Comparison of ENCODE assay signal across 15 cellular contexts in genomic region chr2:159133795-159134194, GRCh38.
A peak's percentile ranks its signal among the peaks of the same experiment; 100 is the strongest.
DNase-seq lines count a peak whose midpoint lies in the region; ATAC-seq, FAIRE-seq and TF ChIP-seq lines count a peak whose summit lies in the region.
"Had no signal": no experiment of that assay in that cellular context is flagged by ENCODE, and none has a peak within 500 bp of the region (broad histone marks: within the 10 kb centered on the region; RNA-seq: fewer than 3 reads in every experiment).

No MANE protein-coding gene starts in this region.

- TF ChIP-seq EP300 in K562 (IDR thresholded peaks at IDR 0.05; ENCODE audit: low read length) (no peak), HepG2 (IDR thresholded peaks at IDR 0.05; ENCODE audit: low read depth in 2 of 2, low read length in 2 of 2) (no peak), HepG2 (CRISPR knock-in tag; IDR thresholded peaks at IDR 0.05; ENCODE audit: borderline replicate concordance) (no peak)

- H3K27ac ChIP-seq in Karpas-422 (ENCODE audit: low read length) (no peak overlapping the region), K562 (ENCODE audit: extremely low read depth, low read depth, low read length) (no peak overlapping the region), HepG2 (ENCODE audit: extremely low read length, insufficient read depth, low read length) (no peak overlapping the region), body of pancreas (no peak overlapping the region)
- H3K27ac ChIP-seq: adrenal gland, PC-9 had no signal

- no peak for TF ChIP-seq POLR2A in K562 (conservative IDR thresholded peaks at IDR 0.05)
- no peak for TF ChIP-seq POLR2A in HepG2 (IDR thresholded peaks at IDR 0.05; ENCODE audit: insufficient read depth in 1 of 2, low read depth in 2 of 2, low read length in 2 of 2)
- TF ChIP-seq POLR2A in body of pancreas (IDR thresholded peaks at IDR 0.05) = no peak

- no peaks in the 10 kb centered on the region for H3K36me3 ChIP-seq in Karpas-422 (ENCODE audit: insufficient read depth, low read length)
- no peaks in the 10 kb centered on the region for H3K36me3 ChIP-seq in K562 (ENCODE audit: control insufficient read depth, insufficient read depth, low read length)
- no peaks in the 10 kb centered on the region for H3K36me3 ChIP-seq in HepG2 (replicated peaks in 1 of 2; ENCODE audit: control insufficient read depth in 1 of 2, insufficient read depth in 2 of 2, low read length in 2 of 2)
- H3K36me3 ChIP-seq in body of pancreas (replicated peaks in 1 of 2; ENCODE audit: insufficient read depth in 1 of 2, low read depth in 2 of 2) = no peaks in the 10 kb centered on the region
- H3K36me3 ChIP-seq: adrenal gland had no signal

- H3K4me1 ChIP-seq in Karpas-422 (ENCODE audit: low read length) (no peaks in the 10 kb centered on the region), K562 (replicated peaks in 1 of 2; ENCODE audit: control insufficient read depth in 2 of 2, insufficient read depth in 2 of 2, low read length in 2 of 2) (peaks cover 18 to 41% of the 10 kb centered on the region in 2 experiments), HepG2 (ENCODE audit: insufficient read depth, low read length) (no peaks in the 10 kb centered on the region), body of pancreas (peaks cover 18% of the 10 kb centered on the region)

- no peak overlapping the region for H3K4me2 ChIP-seq in Karpas-422 (ENCODE audit: low read depth, low read length, poor library complexity, severe bottlenecking)
- H3K4me2 ChIP-seq in K562 (ENCODE audit: insufficient read depth, low read length) = no peak overlapping the region
- H3K4me2 ChIP-seq in HepG2 (ENCODE audit: low read depth, low read length) = no peak overlapping the region
- H3K4me2 ChIP-seq: PC-9 had no signal

- intact Hi-C loops in K562 (cut with micrococcal nuclease) (no loop called here), HepG2 (cut with micrococcal nuclease; ENCODE audit: unreplicated experiment) (no loop called here), body of pancreas (cut with DNase I) (no loop called here)

- H3K9me2 ChIP-seq in Karpas-422 (replicated peaks; ENCODE audit: insufficient read depth, low read length) = no peaks in the 10 kb centered on the region

- H3K9ac ChIP-seq in Karpas-422 (ENCODE audit: low read length) = no peak overlapping the region
- no peak overlapping the region for H3K9ac ChIP-seq in K562 (ENCODE audit: insufficient read depth in 1 of 2, low read depth in 2 of 2, low read length in 2 of 2)
- no peak overlapping the region for H3K9ac ChIP-seq in HepG2 (ENCODE audit: insufficient read depth, low read depth, low read length)

- H3K4me3 ChIP-seq in AG10803 (ENCODE audit: low read length) (no peak overlapping the region), Karpas-422 (ENCODE audit: low read length) (no peak overlapping the region), K562 (no peak overlapping the region), HepG2 (replicated peaks in 1 of 3; ENCODE audit: insufficient read depth in 1 of 3, low read depth in 2 of 3, low read length in 3 of 3) (no peak overlapping the region), body of pancreas (no peak overlapping the region)
- H3K4me3 ChIP-seq: adrenal gland, PC-9 had no signal

- BruUV-seq in K562 (replicated peaks; lab: Mats Ljungman, UMichigan) (no TSS peak), HepG2 (replicated peaks; lab: Mats Ljungman, UMichigan) (no TSS peak)

- CTCF ChIA-PET in K562 (lab: Yijun Ruan, JAX; ENCODE audit: low intra/inter-chr PET ratio) = no interaction called here
- CTCF ChIA-PET in HepG2 (lab: Yijun Ruan, JAX; ENCODE audit: low intra/inter-chr PET ratio, low total read pairs) = no interaction called here

- in situ Hi-C loops in K562 (cut with MboI) (no loop called here), HepG2 (cut with HindIII; ENCODE audit: extremely low pct_ligation_motif_present, low pct_unique_long_range_greater_than_20kb) (no loop called here)

- ATAC-seq in K562 (no peak), HepG2 (no peak), body of pancreas (no peak)

- no peaks in the 10 kb centered on the region for H3K9me1 ChIP-seq in K562 (ENCODE audit: control insufficient read depth, insufficient read depth, low read length)

- no peaks in the 10 kb centered on the region for H3K9me3 ChIP-seq in Karpas-422 (ENCODE audit: low read length)
- H3K9me3 ChIP-seq in K562 (replicated peaks; ENCODE audit: control insufficient read depth, insufficient read depth, low read depth, low read length) = no peaks in the 10 kb centered on the region
- no peaks in the 10 kb centered on the region for H3K9me3 ChIP-seq in HepG2 (ENCODE audit: low read length)
- no peaks in the 10 kb centered on the region for H3K9me3 ChIP-seq in body of pancreas
- H3K9me3 ChIP-seq: adrenal gland had no signal

- DNase-seq in AG10803 (ENCODE audit: low read depth) (peak; percentile 52), Karpas-422 (peak; percentile 50), K562 (ENCODE audit: extremely low read depth in 1 of 4, low spot score in 3 of 4) (no peak), HepG2 (ENCODE audit: low spot score) (no peak), body of pancreas (no peak), D341Med (ENCODE audit: low spot score) (no peak)
- DNase-seq in activated naive CD4-positive, alpha-beta T cell treated with anti-CD3 and anti-CD28 coated beads, Interleukin-2, amount 50 U/mL, for 16 hours = no peak
- DNase-seq in activated CD4-positive, CD25-positive, alpha-beta regulatory T cell (lab: John Stamatoyannopoulos, UW) = no peak
- DNase-seq: activated CD8-positive, alpha-beta memory T cell treated with anti-CD3 and anti-CD28 coated beads, Interleukin-2, amount 50 U/mL, for 4 hours; adrenal gland; COR-L47; NCI-H2029 treated with DMSO at 0.1 percent for 48 hours; PC-9 had no signal

- H2AFZ ChIP-seq in Karpas-422 (ENCODE audit: low read length) (no peak overlapping the region), K562 (ENCODE audit: low read depth, low read length) (no peak overlapping the region), HepG2 (ENCODE audit: low read length) (no peak overlapping the region)
- H2AFZ ChIP-seq: PC-9 had no signal

- 37% methylated on average over 4 of the region's 4 CpGs for WGBS in K562 (ENCODE audit: insufficient coverage, low coverage, missing lambda C conversion rate)
- 41% methylated on average over 4 of the region's 4 CpGs for WGBS in HepG2 (ENCODE audit: low lambda C conversion rate)
- 25 to 29% methylated on average over 4 of the region's 4 CpGs for WGBS in body of pancreas, 2 donors

- FAIRE-seq in K562 (lab: Jason Lieb, UNC) = no peak
- peak; percentile 18 for FAIRE-seq in HepG2 (lab: Jason Lieb, UNC)
- FAIRE-seq: endometrium, H54 had no signal

- TF ChIP-seq RAD21 in K562 (CRISPR knock-in tag; conservative IDR thresholded peaks at IDR 0.05 in 1 of 2, IDR thresholded peaks at IDR 0.05 in 1 of 2) (peak in 1 of 2 experiments; percentile 21; a peak in 1 of 4 replicates), HepG2 (CRISPR knock-in tag; IDR thresholded peaks at IDR 0.05) (no peak)

- H4K20me1 ChIP-seq in Karpas-422 (ENCODE audit: insufficient read depth, low read depth, low read length) = no peaks in the 10 kb centered on the region
- H4K20me1 ChIP-seq in K562 (replicated peaks; ENCODE audit: control insufficient read depth, insufficient read depth, low read length) = no peaks in the 10 kb centered on the region
- H4K20me1 ChIP-seq in HepG2 (ENCODE audit: insufficient read depth, low read length) = no peaks in the 10 kb centered on the region

- POLR2A ChIA-PET in K562 (lab: Yijun Ruan, JAX) = interaction anchor here (1.0 to 1.5 kb wide), 4 partner anchors 9 to 20 kb away, joined by 3 to 6 read pairs (median 4); no protein-coding TSS in a partner anchor
- POLR2A ChIA-PET in HepG2 (lab: Yijun Ruan, JAX) = no interaction called here

- H3K27me3 ChIP-seq in Karpas-422 (ENCODE audit: low read length) (no peaks in the 10 kb centered on the region), K562 (ENCODE audit: control insufficient read depth in 2 of 2, insufficient read depth in 2 of 2, low read length in 2 of 2) (no peaks in the 10 kb centered on the region; a peak in 1 of 5 replicates), HepG2 (ENCODE audit: control insufficient read depth in 1 of 2, insufficient read depth in 2 of 2, low read length in 2 of 2) (no peaks in the 10 kb centered on the region), body of pancreas (no peaks in the 10 kb centered on the region)
- H3K27me3 ChIP-seq: adrenal gland had no signal

- TF ChIP-seq CTCF in AG10803 (conservative IDR thresholded peaks at IDR 0.05; ENCODE audit: low read length) (peak; percentile 43), K562 (IDR thresholded peaks at IDR 0.05 in 2 of 3, conservative IDR thresholded peaks at IDR 0.05 in 1 of 3; ENCODE audit: insufficient read depth in 2 of 3, low read depth in 1 of 3, low read length in 3 of 3) (peak in 1 of 3 experiments; percentile 31; a peak in 2 of 6 replicates), HepG2 (CRISPR knock-in tag; IDR thresholded peaks at IDR 0.05) (no peak), body of pancreas (IDR thresholded peaks at IDR 0.05) (peak in 1 of 7 experiments; percentile 18)

- H3K79me2 ChIP-seq in Karpas-422 (ENCODE audit: low read length) (no peaks in the 10 kb centered on the region), K562 (ENCODE audit: control insufficient read depth, insufficient read depth, low read length) (no peaks in the 10 kb centered on the region), HepG2 (ENCODE audit: insufficient read depth, low read length) (no peaks in the 10 kb centered on the region)

TF ChIP-seq in K562, 482 proteins besides CTCF, POLR2A, EP300 and RAD21:
- no peak for TF ChIP-seq ZNF644 (tag; IDR thresholded peaks at IDR 0.05; ENCODE audit: low read depth)
- 0 out of 2 replicates have a peak, but pooled peaks have one; percentile 20 for TF ChIP-seq ELF1 (tag; IDR thresholded peaks at IDR 0.05)

TF ChIP-seq in HepG2, 621 proteins besides CTCF, POLR2A, EP300 and RAD21 (continues in another document):
- TF ChIP-seq GFI1 (CRISPR knock-in tag; IDR thresholded peaks at IDR 0.05; ENCODE audit: borderline replicate concordance) (no peak), ZBTB21 (CRISPR knock-in tag; IDR thresholded peaks at IDR 0.05) (no peak), NCOR1 (IDR thresholded peaks at IDR 0.05; ENCODE audit: borderline replicate concordance, low read length) (no peak), TEAD3 (CRISPR knock-in tag; optimal IDR thresholded peaks at IDR 0.05; ENCODE audit: borderline replicate concordance) (no peak), ZNF501 (CRISPR knock-in tag; IDR thresholded peaks at IDR 0.05) (no peak), ZSCAN9 (CRISPR knock-in tag; IDR thresholded peaks at IDR 0.05; ENCODE audit: borderline replicate concordance) (no peak), MLLT10 (CRISPR knock-in tag; IDR thresholded peaks at IDR 0.05) (no peak), MTF1 (CRISPR knock-in tag; IDR thresholded peaks at IDR 0.05) (no peak), ZNF891 (CRISPR knock-in tag; IDR thresholded peaks at IDR 0.05) (no peak), NFE2 (CRISPR knock-in tag; IDR thresholded peaks at IDR 0.05) (no peak), IRF1 (CRISPR knock-in tag; IDR thresholded peaks at IDR 0.05; ENCODE audit: low read depth) (no peak)

Comparison
In these comparisons a context has a peak if more than half of its experiments do, and no peak if none do; other contexts are left out.
1. DNase-seq: peak in AG10803 (single experiment) and Karpas-422 (single experiment); none in K562 (0 of 4), HepG2 (single experiment), body of pancreas (0 of 4), activated naive CD4-positive, alpha-beta T cell treated with anti-CD3 and anti-CD28 coated beads, Interleukin-2, amount 50 U/mL, for 16 hours (single experiment), D341Med (single experiment) and activated CD4-positive, CD25-positive, alpha-beta regulatory T cell (0 of 4).